7 cellular contexts compared by ENCODE assay signal in the genomic region with DNA sequence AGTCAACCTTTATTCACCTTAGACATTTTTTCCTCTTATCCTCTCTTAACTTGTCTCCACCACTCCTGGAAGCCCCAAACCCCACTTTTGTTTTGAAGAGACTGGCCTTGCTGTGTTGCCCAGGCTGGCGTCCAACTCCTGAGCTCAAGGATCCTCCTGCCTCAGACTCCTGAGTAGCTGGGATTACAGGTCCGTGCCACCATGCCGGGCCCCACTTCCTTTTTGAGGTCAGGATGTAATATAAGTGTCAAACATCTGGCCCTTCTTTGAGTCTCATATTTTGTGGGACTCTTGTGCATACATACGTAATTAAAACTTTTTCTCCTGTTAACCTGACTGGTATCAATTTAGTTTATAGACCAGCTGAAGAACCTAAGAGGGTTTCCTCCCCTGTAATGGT. TPM values are rescaled to one million over a fixed set of nuclear protein-coding genes. Genes with fewer than 3 reads are reported as not detected.
DNase-seq lines count a peak whose midpoint lies in the region; ATAC-seq and TF ChIP-seq lines count a peak whose summit lies in the region.

No MANE protein-coding gene starts in this region.

- peaks cover 14% of the 10 kb centered on the region for H3F3A ChIP-seq in MM.1S (ENCODE audit: insufficient read depth, low read length)

- H3K9me3 Mint-ChIP-seq in activated naive CD8-positive, alpha-beta T cell (ENCODE audit: low read depth), result no peaks in the 10 kb centered on the region
- no peaks in the 10 kb centered on the region for H3K9me3 Mint-ChIP-seq in osteocyte (ENCODE audit: unreplicated experiment)

- H3K79me2 ChIP-seq in MM.1S (ENCODE audit: low read length), result peaks cover 27% of the 10 kb centered on the region

- peak overlapping the region; percentile 47; the same call in 1 of the 2 replicates for H2AFZ ChIP-seq in MM.1S (ENCODE audit: low read length)

- H3K4me3 Mint-ChIP-seq in activated naive CD8-positive, alpha-beta T cell, result peak overlapping the region; percentile 99
- H3K4me3 Mint-ChIP-seq in osteocyte (ENCODE audit: unreplicated experiment), result peak overlapping the region; percentile 99

- TF ChIP-seq CTCF in MM.1S (IDR thresholded peaks at IDR 0.05; ENCODE audit: low read length) (no peak), osteocyte (IDR thresholded peaks at IDR 0.05) (no peak), GM13977 (IDR thresholded peaks at IDR 0.05; ENCODE audit: extremely low read depth, insufficient read depth, missing control alignments) (no peak)

- no peaks in the 10 kb centered on the region for H3K36me3 ChIP-seq in MM.1S (replicated peaks; ENCODE audit: insufficient read depth, low read length)

- no peak overlapping the region for H3K4me3 ChIP-seq in MM.1S (ENCODE audit: low read length)

- DNase-seq in GDM1 (lab: John Stamatoyannopoulos, UW) (peak; percentile 16), MM.1S (no peak), osteocyte (ENCODE audit: extremely low spot score, unreplicated experiment) (no peak), GM13977 (ENCODE audit: low spot score) (no peak), germinal center (ENCODE audit: low spot score) (no peak)

- H4K20me1 ChIP-seq in MM.1S (ENCODE audit: insufficient read depth, low read length), result no peaks in the 10 kb centered on the region

- H3K4me1 ChIP-seq in MM.1S (ENCODE audit: low read length), result peaks cover 15% of the 10 kb centered on the region

- no peaks in the 10 kb centered on the region for H3K36me3 Mint-ChIP-seq in activated naive CD8-positive, alpha-beta T cell
- H3K36me3 Mint-ChIP-seq in osteocyte (ENCODE audit: unreplicated experiment), result no peaks in the 10 kb centered on the region

- H3K4me1 Mint-ChIP-seq in activated naive CD8-positive, alpha-beta T cell (ENCODE audit: low read depth), result peaks cover 17% of the 10 kb centered on the region
- H3K4me1 Mint-ChIP-seq in osteocyte (ENCODE audit: unreplicated experiment), result peaks cover 27% of the 10 kb centered on the region

- ATAC-seq in HG03378 (IDR thresholded peaks at IDR 0.05; ENCODE audit: unreplicated experiment), result no peak

- H3K27ac Mint-ChIP-seq in activated naive CD8-positive, alpha-beta T cell, result peak overlapping the region; percentile 98
- H3K27ac Mint-ChIP-seq in osteocyte (ENCODE audit: unreplicated experiment), result peak overlapping the region; percentile 99

- H3K9ac ChIP-seq in MM.1S (ENCODE audit: low read length), result peak overlapping the region; percentile 56; the same call in 1 of the 2 replicates

- no peaks in the 10 kb centered on the region for H3K27me3 ChIP-seq in MM.1S (replicated peaks; ENCODE audit: insufficient read depth, low read length)

- no peaks in the 10 kb centered on the region for H3K27me3 Mint-ChIP-seq in activated naive CD8-positive, alpha-beta T cell
- H3K27me3 Mint-ChIP-seq in osteocyte (ENCODE audit: unreplicated experiment), result no peaks in the 10 kb centered on the region

- in situ Hi-C loops in GM13977 (cut with MboI; ENCODE audit: low pct_unique_long_range_greater_than_20kb, low sequenced_read_pairs, unreplicated experiment), result no loop called here

- H3K9me2 ChIP-seq in MM.1S (replicated peaks; ENCODE audit: insufficient read depth, low read length), result no peaks in the 10 kb centered on the region

- peak overlapping the region; percentile 90; the same call in 1 of the 2 replicates for H3K27ac ChIP-seq in MM.1S (ENCODE audit: low read length)

- H3K4me2 ChIP-seq in MM.1S (ENCODE audit: low read depth, low read length), result peak overlapping the region; percentile 71

- no peaks in the 10 kb centered on the region for H3K9me3 ChIP-seq in MM.1S (replicated peaks; ENCODE audit: insufficient read depth, low read length)

RNA-seq across cellular contexts. Expression of a gene that starts 1.4 kb away (rescaled TPM):
- total RNA-seq in osteocyte, result 29.9 and 32.4 TPM in 2 replicates

RNA-seq across cellular contexts. Expression of a gene that starts 57.9 kb away (rescaled TPM):
- 34.0 and 38.7 TPM in 2 replicates for total RNA-seq in osteocyte
